ENCODE assay signal across 1 cellular context in genomic region chr1:93179886-93180722, GRCh38.
TF ChIP-seq lines count a peak whose summit lies in the region.

TMED5 (minus strand) TSS chr1:93180413; CDS start chr1:93180242, 171 bp downstream.

TF ChIP-seq in HEK293, 187 proteins besides CTCF, POLR2A, EP300 and RAD21 (continued from another document and continues in another):
- TF ChIP-seq ZBTB21 (tag by site-specific recombination; IDR thresholded peaks at IDR 0.05) (no peak; the same call in 1 of the 2 replicates), ZNF24 (tag by site-specific recombination; IDR thresholded peaks at IDR 0.05) (peak; percentile 38), ZNF184 (tag by site-specific recombination; IDR thresholded peaks at IDR 0.05) (no peak), ZIC2 (tag by site-specific recombination; IDR thresholded peaks at IDR 0.05) (peak; percentile 34; the same call in 1 of the 2 replicates), KLF9 (tag by site-specific recombination; IDR thresholded peaks at IDR 0.05; ENCODE audit: low read depth) (peak; percentile 16; the same call in 1 of the 2 replicates), ZBTB8A (tag by site-specific recombination; IDR thresholded peaks at IDR 0.05) (peak; percentile 71), ZNF202 (tag by site-specific recombination; IDR thresholded peaks at IDR 0.05; ENCODE audit: borderline replicate concordance) (no peak), ZFP41 (tag by site-specific recombination; IDR thresholded peaks at IDR 0.05; ENCODE audit: borderline replicate concordance) (no peak), ZNF155 (tag by site-specific recombination; IDR thresholded peaks at IDR 0.05) (no peak), GFI1B (tag by site-specific recombination; IDR thresholded peaks at IDR 0.05) (no peak), ZNF645 (tag by site-specific recombination; IDR thresholded peaks at IDR 0.05) (no peak), KLF16 (tag by site-specific recombination; IDR thresholded peaks at IDR 0.05) (peak; percentile 37; the same call in 1 of the 2 replicates), ZNF664 (tag by site-specific recombination; IDR thresholded peaks at IDR 0.05) (no peak), ZNF530 (tag by site-specific recombination; IDR thresholded peaks at IDR 0.05; ENCODE audit: low read depth) (no peak), ZNF621 (tag by site-specific recombination; IDR thresholded peaks at IDR 0.05) (no peak), ZNF132 (tag by site-specific recombination; IDR thresholded peaks at IDR 0.05; ENCODE audit: borderline replicate concordance) (no peak), ZNF292 (tag by site-specific recombination; IDR thresholded peaks at IDR 0.05; ENCODE audit: borderline replicate concordance, low read depth) (no peak), HOXA7 (CRISPR knock-in tag; IDR thresholded peaks at IDR 0.05; ENCODE audit: borderline replicate concordance) (no peak), ZNF394 (tag by site-specific recombination; IDR thresholded peaks at IDR 0.05; ENCODE audit: borderline replicate concordance) (peak; percentile 78; the same call in 1 of the 2 replicates), ZNF707 (tag by site-specific recombination; IDR thresholded peaks at IDR 0.05) (no peak), ZNF791 (tag by site-specific recombination; IDR thresholded peaks at IDR 0.05) (no peak), ZBTB1 (tag by site-specific recombination; IDR thresholded peaks at IDR 0.05) (no peak), ZNF501 (tag by site-specific recombination; IDR thresholded peaks at IDR 0.05) (peak; percentile 98), REPIN1 (tag by site-specific recombination; IDR thresholded peaks at IDR 0.05; ENCODE audit: low read depth) (no peak), ZFP69B (tag by site-specific recombination; IDR thresholded peaks at IDR 0.05) (no peak; the same call in 1 of the 2 replicates), ZNF211 (tag by site-specific recombination; IDR thresholded peaks at IDR 0.05; ENCODE audit: low read depth) (no peak), ELK4 (IDR thresholded peaks at IDR 0.05; ENCODE audit: borderline replicate concordance, low read depth, low read length) (peak; percentile 48; the same call in 1 of the 2 replicates), ZNF747 (tag by site-specific recombination; IDR thresholded peaks at IDR 0.05) (no peak), ZNF843 (tag by site-specific recombination; IDR thresholded peaks at IDR 0.05) (peak; percentile 34; the same call in 1 of the 2 replicates), ZNF518A (tag by site-specific recombination; conservative IDR thresholded peaks at IDR 0.05; ENCODE audit: low read depth) (no peak), ZNF146 (tag by site-specific recombination; IDR thresholded peaks at IDR 0.05) (no peak), HOXC10 (CRISPR knock-in tag; IDR thresholded peaks at IDR 0.05) (no peak), SP7 (tag by site-specific recombination; IDR thresholded peaks at IDR 0.05) (peak; percentile 34), ZNF426 (tag by site-specific recombination; IDR thresholded peaks at IDR 0.05) (no peak), ZNF433 (tag by site-specific recombination; IDR thresholded peaks at IDR 0.05; ENCODE audit: low read depth) (no peak), ZNF175 (tag by site-specific recombination; IDR thresholded peaks at IDR 0.05) (no peak), ZNF785 (tag by site-specific recombination; IDR thresholded peaks at IDR 0.05) (no peak), INSM2 (tag by site-specific recombination; IDR thresholded peaks at IDR 0.05) (peak; percentile 22; the same call in 1 of the 2 replicates), ZNF629 (tag by site-specific recombination; IDR thresholded peaks at IDR 0.05) (no peak; the same call in 1 of the 2 replicates), ZNF19 (tag by site-specific recombination; IDR thresholded peaks at IDR 0.05; ENCODE audit: low read depth) (no peak), YY2 (tag by site-specific recombination; IDR thresholded peaks at IDR 0.05) (peak; percentile 67; the same call in 1 of the 2 replicates), HOXD13 (CRISPR knock-in tag; IDR thresholded peaks at IDR 0.05; ENCODE audit: borderline replicate concordance) (no peak)
- TF ChIP-seq, protein P1, sequence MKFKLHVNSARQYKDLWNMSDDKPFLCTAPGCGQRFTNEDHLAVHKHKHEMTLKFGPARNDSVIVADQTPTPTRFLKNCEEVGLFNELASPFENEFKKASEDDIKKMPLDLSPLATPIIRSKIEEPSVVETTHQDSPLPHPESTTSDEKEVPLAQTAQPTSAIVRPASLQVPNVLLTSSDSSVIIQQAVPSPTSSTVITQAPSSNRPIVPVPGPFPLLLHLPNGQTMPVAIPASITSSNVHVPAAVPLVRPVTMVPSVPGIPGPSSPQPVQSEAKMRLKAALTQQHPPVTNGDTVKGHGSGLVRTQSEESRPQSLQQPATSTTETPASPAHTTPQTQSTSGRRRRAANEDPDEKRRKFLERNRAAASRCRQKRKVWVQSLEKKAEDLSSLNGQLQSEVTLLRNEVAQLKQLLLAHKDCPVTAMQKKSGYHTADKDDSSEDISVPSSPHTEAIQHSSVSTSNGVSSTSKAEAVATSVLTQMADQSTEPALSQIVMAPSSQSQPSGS (tag by site-specific recombination; IDR thresholded peaks at IDR 0.05; ENCODE audit: low read depth): no peak
- TF ChIP-seq, protein P2, sequence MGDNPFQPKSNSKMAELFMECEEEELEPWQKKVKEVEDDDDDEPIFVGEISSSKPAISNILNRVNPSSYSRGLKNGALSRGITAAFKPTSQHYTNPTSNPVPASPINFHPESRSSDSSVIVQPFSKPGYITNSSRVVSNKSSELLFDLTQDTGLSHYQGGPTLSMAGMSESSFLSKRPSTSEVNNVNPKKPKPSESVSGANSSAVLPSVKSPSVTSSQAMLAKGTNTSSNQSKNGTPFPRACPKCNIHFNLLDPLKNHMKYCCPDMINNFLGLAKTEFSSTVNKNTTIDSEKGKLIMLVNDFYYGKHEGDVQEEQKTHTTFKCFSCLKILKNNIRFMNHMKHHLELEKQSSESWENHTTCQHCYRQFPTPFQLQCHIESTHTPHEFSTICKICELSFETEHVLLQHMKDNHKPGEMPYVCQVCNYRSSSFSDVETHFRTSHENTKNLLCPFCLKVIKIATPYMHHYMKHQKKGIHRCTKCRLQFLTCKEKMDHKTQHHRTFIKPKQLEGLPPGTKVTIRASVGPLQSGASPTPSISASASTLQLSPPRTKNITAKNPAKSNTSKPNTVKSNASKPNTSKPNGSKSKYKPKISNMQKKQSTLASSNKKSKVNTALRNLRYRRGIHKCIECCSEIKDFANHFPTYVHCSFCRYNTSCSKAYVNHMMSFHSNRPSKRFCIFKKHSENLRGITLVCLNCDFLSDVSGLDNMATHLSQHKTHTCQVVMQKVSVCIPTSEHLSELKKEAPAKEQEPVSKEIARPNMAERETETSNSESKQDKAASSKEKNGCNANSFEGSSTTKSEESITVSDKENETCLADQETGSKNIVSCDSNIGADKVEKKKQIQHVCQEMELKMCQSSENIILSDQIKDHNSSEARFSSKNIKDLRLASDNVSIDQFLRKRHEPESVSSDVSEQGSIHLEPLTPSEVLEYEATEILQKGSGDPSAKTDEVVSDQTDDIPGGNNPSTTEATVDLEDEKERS (tag by site-specific recombination; IDR thresholded peaks at IDR 0.05): no peak
- TF ChIP-seq, protein P3, sequence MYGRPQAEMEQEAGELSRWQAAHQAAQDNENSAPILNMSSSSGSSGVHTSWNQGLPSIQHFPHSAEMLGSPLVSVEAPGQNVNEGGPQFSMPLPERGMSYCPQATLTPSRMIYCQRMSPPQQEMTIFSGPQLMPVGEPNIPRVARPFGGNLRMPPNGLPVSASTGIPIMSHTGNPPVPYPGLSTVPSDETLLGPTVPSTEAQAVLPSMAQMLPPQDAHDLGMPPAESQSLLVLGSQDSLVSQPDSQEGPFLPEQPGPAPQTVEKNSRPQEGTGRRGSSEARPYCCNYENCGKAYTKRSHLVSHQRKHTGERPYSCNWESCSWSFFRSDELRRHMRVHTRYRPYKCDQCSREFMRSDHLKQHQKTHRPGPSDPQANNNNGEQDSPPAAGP (tag by site-specific recombination; IDR thresholded peaks at IDR 0.05): peak; percentile 57
- TF ChIP-seq, protein P4, sequence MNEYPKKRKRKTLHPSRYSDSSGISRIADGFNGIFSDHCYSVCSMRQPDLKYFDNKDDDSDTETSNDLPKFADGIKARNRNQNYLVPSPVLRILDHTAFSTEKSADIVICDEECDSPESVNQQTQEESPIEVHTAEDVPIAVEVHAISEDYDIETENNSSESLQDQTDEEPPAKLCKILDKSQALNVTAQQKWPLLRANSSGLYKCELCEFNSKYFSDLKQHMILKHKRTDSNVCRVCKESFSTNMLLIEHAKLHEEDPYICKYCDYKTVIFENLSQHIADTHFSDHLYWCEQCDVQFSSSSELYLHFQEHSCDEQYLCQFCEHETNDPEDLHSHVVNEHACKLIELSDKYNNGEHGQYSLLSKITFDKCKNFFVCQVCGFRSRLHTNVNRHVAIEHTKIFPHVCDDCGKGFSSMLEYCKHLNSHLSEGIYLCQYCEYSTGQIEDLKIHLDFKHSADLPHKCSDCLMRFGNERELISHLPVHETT (tag by site-specific recombination; IDR thresholded peaks at IDR 0.05): 0 out of 2 replicates have a peak, but pooled peaks have one; percentile 49
- TF ChIP-seq, protein P5, sequence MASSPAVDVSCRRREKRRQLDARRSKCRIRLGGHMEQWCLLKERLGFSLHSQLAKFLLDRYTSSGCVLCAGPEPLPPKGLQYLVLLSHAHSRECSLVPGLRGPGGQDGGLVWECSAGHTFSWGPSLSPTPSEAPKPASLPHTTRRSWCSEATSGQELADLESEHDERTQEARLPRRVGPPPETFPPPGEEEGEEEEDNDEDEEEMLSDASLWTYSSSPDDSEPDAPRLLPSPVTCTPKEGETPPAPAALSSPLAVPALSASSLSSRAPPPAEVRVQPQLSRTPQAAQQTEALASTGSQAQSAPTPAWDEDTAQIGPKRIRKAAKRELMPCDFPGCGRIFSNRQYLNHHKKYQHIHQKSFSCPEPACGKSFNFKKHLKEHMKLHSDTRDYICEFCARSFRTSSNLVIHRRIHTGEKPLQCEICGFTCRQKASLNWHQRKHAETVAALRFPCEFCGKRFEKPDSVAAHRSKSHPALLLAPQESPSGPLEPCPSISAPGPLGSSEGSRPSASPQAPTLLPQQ (tag by site-specific recombination; IDR thresholded peaks at IDR 0.05): peak; percentile 50; the same call in 1 of the 2 replicates
